In genomic region chr2:113240150-113240914, GRCh38 we compare ENCODE assay signal across 9 cellular contexts. TPM values are rescaled to one million over a fixed set of nuclear protein-coding genes. Genes with fewer than 3 reads are reported as not detected.
A peak's percentile ranks its signal among the peaks of the same experiment; 100 is the strongest.
DNase-seq lines count a peak whose midpoint lies in the region; ATAC-seq and TF ChIP-seq lines count a peak whose summit lies in the region.
"Had no signal": no experiment of that assay in that cellular context is flagged by ENCODE, and none has a peak within 500 bp of the region (broad histone marks: within the 10 kb centered on the region; RNA-seq: fewer than 3 reads in every experiment).

No MANE protein-coding gene starts in this region.

- WGBS in hepatocyte (ENCODE audit: low lambda C conversion rate, missing lambda C conversion rate), result 53% methylated on average over 15 of the region's 15 CpGs

- no peak overlapping the region for H3K4me3 Mint-ChIP-seq in CD8-positive, alpha-beta memory T cell

- H3K27me3 ChIP-seq in hepatocyte, result no peaks in the 10 kb centered on the region
- no peaks in the 10 kb centered on the region for H3K27me3 ChIP-seq in CD8-positive, alpha-beta memory T cell (ENCODE audit: insufficient read depth, low read length, poor library complexity, severe bottlenecking)

- peak overlapping the region; percentile 85 for H3K27ac ChIP-seq in hepatocyte
- no peak overlapping the region for H3K27ac ChIP-seq in CD8-positive, alpha-beta memory T cell (ENCODE audit: low read depth, low read length)

- H3K4me1 Mint-ChIP-seq in CD8-positive, alpha-beta memory T cell, result peaks cover 7 to 54% (median 25%) of the 10 kb centered on the region in 3 donors

- ATAC-seq in stimulated activated naive CD8-positive, alpha-beta T cell treated with anti-CD3 and anti-CD28 coated beads, Interleukin-15, Interleukin-2, amounts not matched to agents 100 U/mL and 50 U/mL, for 24 hours, result peak; percentile 34
- no peak for ATAC-seq in HG03442 (IDR thresholded peaks at IDR 0.05; ENCODE audit: unreplicated experiment)
- ATAC-seq in HG03432 (IDR thresholded peaks at IDR 0.05; ENCODE audit: unreplicated experiment), result no peak

- peak overlapping the region; percentile 17 for H3K4me2 ChIP-seq in hepatocyte

- TF ChIP-seq CTCF in NB4 (IDR thresholded peaks at IDR 0.05; ENCODE audit: low read depth, low read length) (no peak), hepatocyte (IDR thresholded peaks at IDR 0.05; ENCODE audit: poor library complexity) (no peak)

- peaks cover 0 to 45% (median 0%) of the 10 kb centered on the region in 3 donors for H3K36me3 Mint-ChIP-seq in CD8-positive, alpha-beta memory T cell

- TF ChIP-seq POLR2A in NB4 (IDR thresholded peaks at IDR 0.05; ENCODE audit: extremely low read depth, insufficient read length), result no peak

- H3K36me3 ChIP-seq in hepatocyte (replicated peaks; ENCODE audit: insufficient read depth, low read depth), result no peaks in the 10 kb centered on the region
- no peaks in the 10 kb centered on the region for H3K36me3 ChIP-seq in CD8-positive, alpha-beta memory T cell (ENCODE audit: insufficient read depth, low read length)

- H3K27me3 Mint-ChIP-seq in CD8-positive, alpha-beta memory T cell, result peaks cover 0 to 4% of the 10 kb centered on the region in 2 donors

- H3K27ac Mint-ChIP-seq in CD8-positive, alpha-beta memory T cell, result peak overlapping the region in 2 of 8 donors; percentile 31 to 77

- no peaks in the 10 kb centered on the region for H3K9me2 ChIP-seq in hepatocyte (replicated peaks; ENCODE audit: insufficient read depth)

- CTCF ChIA-PET in CD8-positive, alpha-beta memory T cell (lab: Charles Lee), result interaction anchor here (1.2 to 12.0 kb wide), 4 partner anchors 8 to 41 kb away, joined by 3 to 90 read pairs (median 4); no protein-coding TSS in a partner anchor

- H4K20me1 ChIP-seq in hepatocyte (ENCODE audit: insufficient read depth, poor library complexity, severe bottlenecking), result no peaks in the 10 kb centered on the region

- H3K79me2 ChIP-seq in hepatocyte, result no peaks in the 10 kb centered on the region

- no peaks in the 10 kb centered on the region for H3K9me3 ChIP-seq in hepatocyte (ENCODE audit: low read depth)
- H3K9me3 ChIP-seq in CD8-positive, alpha-beta memory T cell (ENCODE audit: low read length), result no peaks in the 10 kb centered on the region

- peak overlapping the region; percentile 9 for H3K4me3 ChIP-seq in NB4 (ENCODE audit: low read depth, low read length)
- no peak overlapping the region for H3K4me3 ChIP-seq in hepatocyte
- no peak overlapping the region for H3K4me3 ChIP-seq in CD8-positive, alpha-beta memory T cell (ENCODE audit: low read length)

- no peak overlapping the region for H2AFZ ChIP-seq in hepatocyte

- POLR2A ChIA-PET in CD8-positive, alpha-beta memory T cell (lab: Charles Lee), result no interaction called here

- no peaks in the 10 kb centered on the region for H3K9me3 Mint-ChIP-seq in CD8-positive, alpha-beta memory T cell

- DNase-seq in COLO668 (lab: John Stamatoyannopoulos, UW; ENCODE audit: unreplicated experiment) (peak; percentile 12), NB4 (ENCODE audit: low read depth) (peak; percentile 72), anterior cingulate cortex (lab: John Stamatoyannopoulos, UW) (peak in 54 of 58 donors; percentile 11 to 81 (median 55)), hepatocyte (ENCODE audit: low spot score) (peak; percentile 60)
- DNase-seq in stimulated activated naive CD8-positive, alpha-beta T cell treated with anti-CD3 and anti-CD28 coated beads, Interleukin-15, Interleukin-2, amounts not matched to agents 100 U/mL and 50 U/mL, for 24 hours, result no peak
- DNase-seq in CD8-positive, alpha-beta memory T cell, result no peak

- peaks cover 16% of the 10 kb centered on the region for H3K4me1 ChIP-seq in hepatocyte (ENCODE audit: insufficient read depth)
- no peaks in the 10 kb centered on the region for H3K4me1 ChIP-seq in CD8-positive, alpha-beta memory T cell (ENCODE audit: insufficient read depth, low read length)

RNA-seq across cellular contexts. Expression of gene PAX8, which starts 38.4 kb away (rescaled TPM):
- 0.20 TPM in 1 of 2 replicates, not detected in the other for total RNA-seq in hepatocyte
- 0.05 and 0.16 TPM in 2 replicates for polyA plus RNA-seq in hepatocyte
- total RNA-seq in CD8-positive, alpha-beta memory T cell, result 1 to 10 TPM; 2.3 TPM
- polyA plus RNA-seq in CD8-positive, alpha-beta memory T cell, result 0.97 TPM
- polyA plus RNA-seq: neural cell had no signal

Comparison
In these comparisons a context has a peak if more than half of its experiments do, and no peak if none do; other contexts are left out.
1. DNase-seq: peak in COLO668 (single experiment), NB4 (single experiment), anterior cingulate cortex (54 of 58) and hepatocyte (single experiment); none in stimulated activated naive CD8-positive, alpha-beta T cell treated with anti-CD3 and anti-CD28 coated beads, Interleukin-15, Interleukin-2, amounts not matched to agents 100 U/mL and 50 U/mL, for 24 hours (single experiment) and CD8-positive, alpha-beta memory T cell (0 of 5).